ENCODE assay signal across 8 cellular contexts in the genomic region with DNA sequence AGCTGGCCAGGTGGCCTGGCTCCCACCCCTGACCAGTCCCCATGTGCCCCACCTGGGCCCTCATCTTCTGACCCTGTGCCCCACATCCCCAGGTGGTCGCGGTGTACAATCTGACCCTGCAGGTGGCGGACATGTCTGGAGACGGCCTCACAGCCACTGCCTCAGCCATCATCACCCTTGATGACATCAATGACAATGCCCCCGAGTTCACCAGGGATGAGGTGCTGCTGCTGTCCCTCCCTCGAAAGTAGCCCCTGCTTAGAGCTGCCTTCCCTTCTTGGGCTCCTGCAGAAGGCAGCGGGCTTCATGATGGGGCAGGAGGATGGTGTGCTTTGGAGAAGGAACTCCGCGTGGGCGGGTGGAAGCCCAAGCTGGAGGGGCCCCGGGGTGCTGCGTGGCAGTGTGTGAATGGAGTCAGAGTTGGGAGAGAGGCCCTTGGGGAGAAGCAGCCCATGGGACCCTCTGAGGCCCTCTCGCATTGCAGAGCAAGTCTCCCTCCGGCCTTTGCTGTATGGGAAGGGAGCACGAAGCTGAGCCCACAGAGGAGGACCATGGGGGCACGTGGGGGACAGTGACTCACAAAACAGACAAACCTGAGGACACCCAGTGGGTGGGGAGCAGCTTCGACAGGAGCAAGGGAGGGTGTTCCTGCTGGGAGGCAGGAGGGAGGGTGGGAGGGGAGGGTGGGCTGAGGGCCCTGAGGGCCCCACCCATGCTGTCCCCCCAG. TPM values are rescaled to one million over a fixed set of nuclear protein-coding genes. Genes with fewer than 3 reads are reported as not detected.
DNase-seq lines count a peak whose midpoint lies in the region; ATAC-seq and TF ChIP-seq lines count a peak whose summit lies in the region.

No MANE protein-coding gene starts in this region.

- no peak overlapping the region for H2AFZ ChIP-seq in mesenchymal stem cell (ENCODE audit: low read depth, low read length)
- no peak overlapping the region for H2AFZ ChIP-seq in mammary epithelial cell (ENCODE audit: low read depth, low read length)

- H3K4me3 ChIP-seq in CD4-positive, alpha-beta memory T cell (ENCODE audit: low read length in 2 of 2), result no peak overlapping the region
- H3K4me3 ChIP-seq in mesenchymal stem cell (ENCODE audit: insufficient read depth in 1 of 2, low read depth in 1 of 2, low read length in 2 of 2) (no peak overlapping the region), mammary epithelial cell (replicated peaks in 1 of 3; ENCODE audit: insufficient read depth in 1 of 3, low read depth in 2 of 3, low read length in 3 of 3) (no peak overlapping the region)

- peak overlapping the region; percentile 57 to 97 (median 83) for H3K27ac Mint-ChIP-seq in CD4-positive, alpha-beta memory T cell
- H3K27ac Mint-ChIP-seq in HFFc6, result no peak overlapping the region; the same call in 1 of the 2 replicates
- no peak overlapping the region for H3K27ac Mint-ChIP-seq in activated T-helper 17 cell treated with anti-CD3 and anti-CD28 coated beads, Interleukin-2, amount 50 U/mL, for 72 hours

- H3K79me1 ChIP-seq in mesenchymal stem cell (replicated peaks; ENCODE audit: low read length, poor library complexity, severe bottlenecking), result no peaks in the 10 kb centered on the region

- H3K27ac ChIP-seq in CD4-positive, alpha-beta memory T cell (ENCODE audit: low read depth, low read length), result no peak overlapping the region
- H3K27ac ChIP-seq in mesenchymal stem cell (ENCODE audit: low read length, poor library complexity, severe bottlenecking) (no peak overlapping the region), mammary epithelial cell (ENCODE audit: insufficient read depth, low read depth, low read length) (no peak overlapping the region)

- no peak overlapping the region for H4K91ac ChIP-seq in mesenchymal stem cell (ENCODE audit: low read length)

- dilution Hi-C loops in mammary epithelial cell (cut with HindIII; ENCODE audit: low sequenced_read_pairs), result no loop called here

- CTCF ChIA-PET in CD4-positive, alpha-beta memory T cell (lab: Charles Lee; ENCODE audit: partially characterized antibody), result no interaction called here
- CTCF ChIA-PET in mammary epithelial cell (lab: Charles Lee; ENCODE audit: low non-redundant PET), result no interaction called here

- peaks cover 2% of the 10 kb centered on the region for H3K4me1 ChIP-seq in CD4-positive, alpha-beta memory T cell (ENCODE audit: insufficient read depth, low read length)
- H3K4me1 ChIP-seq in mesenchymal stem cell (ENCODE audit: control insufficient read depth, insufficient read depth, low read depth, low read length), result peaks cover 12% of the 10 kb centered on the region
- H3K4me1 ChIP-seq in mammary epithelial cell (ENCODE audit: insufficient read depth, low read length), result no peaks in the 10 kb centered on the region

- H2BK5ac ChIP-seq in mesenchymal stem cell (ENCODE audit: low read depth, low read length, poor library complexity, severe bottlenecking), result no peak overlapping the region

- ATAC-seq in activated T-helper 17 cell treated with anti-CD3 and anti-CD28 coated beads, Interleukin-2, amount 50 U/mL, for 72 hours (replicated peaks), result peak; percentile 48

- WGBS in mesenchymal stem cell, result 77% methylated on average over 17 of the region's 17 CpGs
- 27% methylated on average over 6 of the region's 17 CpGs for WGBS in mammary epithelial cell (ENCODE audit: low coverage, missing lambda C conversion rate)

- H3K9ac ChIP-seq in mesenchymal stem cell (ENCODE audit: low read length), result no peak overlapping the region
- no peak overlapping the region for H3K9ac ChIP-seq in mammary epithelial cell (ENCODE audit: insufficient read depth, low read length)

- TF ChIP-seq CTCF in HFFc6 (IDR thresholded peaks at IDR 0.05) (no peak), mammary epithelial cell (conservative IDR thresholded peaks at IDR 0.05 in 1 of 2, IDR thresholded peaks at IDR 0.05 in 1 of 2; ENCODE audit: extremely low read depth in 1 of 2, insufficient read depth in 1 of 2, low read depth in 1 of 2, low read length in 2 of 2) (no peak)

- H3K36me3 Mint-ChIP-seq in CD4-positive, alpha-beta memory T cell, result no peaks in the 10 kb centered on the region
- H3K36me3 Mint-ChIP-seq in HFFc6 (ENCODE audit: low read depth), result no peaks in the 10 kb centered on the region
- H3K36me3 Mint-ChIP-seq in activated T-helper 17 cell treated with anti-CD3 and anti-CD28 coated beads, Interleukin-2, amount 50 U/mL, for 72 hours (ENCODE audit: low read depth), result no peaks in the 10 kb centered on the region

- POLR2A ChIA-PET in CD4-positive, alpha-beta memory T cell (lab: Charles Lee; ENCODE audit: partially characterized antibody), result interaction anchor here (1.0 kb wide), 1 partner anchor 94 kb away, joined by 4 read pairs; a partner anchor contains a TSS

- no peaks in the 10 kb centered on the region for H3K79me2 ChIP-seq in mammary epithelial cell (ENCODE audit: insufficient read depth, low read length)

- H3K9me3 Mint-ChIP-seq in CD4-positive, alpha-beta memory T cell, result peaks cover 0 to 8% (median 0%) of the 10 kb centered on the region in 8 donors
- no peaks in the 10 kb centered on the region for H3K9me3 Mint-ChIP-seq in HFFc6
- no peaks in the 10 kb centered on the region for H3K9me3 Mint-ChIP-seq in activated T-helper 17 cell treated with anti-CD3 and anti-CD28 coated beads, Interleukin-2, amount 50 U/mL, for 72 hours

- no peaks in the 10 kb centered on the region for H3K36me3 ChIP-seq in CD4-positive, alpha-beta memory T cell (ENCODE audit: insufficient read depth, low read length)
- H3K36me3 ChIP-seq in mesenchymal stem cell (ENCODE audit: control insufficient read depth in 1 of 2, insufficient read depth in 2 of 2, low read depth in 1 of 2, low read length in 2 of 2), result no peaks in the 10 kb centered on the region
- no peaks in the 10 kb centered on the region for H3K36me3 ChIP-seq in mammary epithelial cell (ENCODE audit: insufficient read depth, low read length)

- H2BK12ac ChIP-seq in mesenchymal stem cell (ENCODE audit: low read length in 2 of 2), result no peak overlapping the region

- no peak overlapping the region for H3K14ac ChIP-seq in mesenchymal stem cell (ENCODE audit: low read length in 2 of 2)

- H3K4me3 Mint-ChIP-seq in CD4-positive, alpha-beta memory T cell, result peak overlapping the region in 4 of 8 donors; percentile 4 to 65 (median 26)
- no peak overlapping the region for H3K4me3 Mint-ChIP-seq in HFFc6
- H3K4me3 Mint-ChIP-seq in activated T-helper 17 cell treated with anti-CD3 and anti-CD28 coated beads, Interleukin-2, amount 50 U/mL, for 72 hours, result no peak overlapping the region

- H3K18ac ChIP-seq in mesenchymal stem cell (ENCODE audit: low read depth in 1 of 2, low read length in 2 of 2), result no peak overlapping the region

- no peak overlapping the region for H2BK15ac ChIP-seq in mesenchymal stem cell (ENCODE audit: low read depth, poor library complexity, severe bottlenecking)

- in situ Hi-C loops in mammary epithelial cell (cut with MboI; ENCODE audit: low sequenced_read_pairs in 2 of 2), result no loop called here

- no peak overlapping the region for H2BK120ac ChIP-seq in mesenchymal stem cell (ENCODE audit: low read depth, low read length)

- H3K4me2 ChIP-seq in mesenchymal stem cell (ENCODE audit: low read length, poor library complexity, severe bottlenecking), result no peak overlapping the region
- H3K4me2 ChIP-seq in mammary epithelial cell (ENCODE audit: insufficient read depth, low read depth, low read length), result no peak overlapping the region

- DNase-seq in CD4-positive, alpha-beta memory T cell, result peak; percentile 36 to 75 (median 52)
- peak; percentile 28 for DNase-seq in HFFc6
- DNase-seq in mesenchymal stem cell, result peak; percentile 45
- DNase-seq in NCI-H1105 treated with DMSO at 0.1 percent for 48 hours (lab: John Stamatoyannopoulos, UW), result no peak
- DNase-seq in NCI-H82 (lab: John Stamatoyannopoulos, UW), result no peak
- DNase-seq in SW 1271 (lab: John Stamatoyannopoulos, UW), result no peak
- DNase-seq in mammary epithelial cell, result no peak

- no peak overlapping the region for H3K23ac ChIP-seq in mesenchymal stem cell (ENCODE audit: low read length in 2 of 2)

- no peaks in the 10 kb centered on the region for H4K20me1 ChIP-seq in mammary epithelial cell (ENCODE audit: insufficient read depth, low read length)

- intact Hi-C loops in CD4-positive, alpha-beta memory T cell (cut with micrococcal nuclease), result no loop called here
- intact Hi-C loops in mammary epithelial cell (cut with micrococcal nuclease), result no loop called here

- H2AK5ac ChIP-seq in mesenchymal stem cell (ENCODE audit: low read length, severe bottlenecking), result no peak overlapping the region

- peak overlapping the region in 1 of 2 experiments; percentile 46 for H3K4ac ChIP-seq in mesenchymal stem cell (ENCODE audit: low read depth in 1 of 2, low read length in 2 of 2)

- H3K9me3 ChIP-seq in CD4-positive, alpha-beta memory T cell (ENCODE audit: control insufficient read depth in 1 of 2, low read length in 2 of 2), result no peaks in the 10 kb centered on the region
- H3K9me3 ChIP-seq in mesenchymal stem cell (ENCODE audit: control insufficient read depth, low read length) (no peaks in the 10 kb centered on the region), mammary epithelial cell (replicated peaks; ENCODE audit: insufficient read depth, low read length) (no peaks in the 10 kb centered on the region)

- H3K4me1 Mint-ChIP-seq in CD4-positive, alpha-beta memory T cell, result peaks cover 2 to 23% (median 6%) of the 10 kb centered on the region in 4 donors
- H3K4me1 Mint-ChIP-seq in HFFc6 (ENCODE audit: low read depth), result no peaks in the 10 kb centered on the region
- no peaks in the 10 kb centered on the region for H3K4me1 Mint-ChIP-seq in activated T-helper 17 cell treated with anti-CD3 and anti-CD28 coated beads, Interleukin-2, amount 50 U/mL, for 72 hours

- H3K27me3 Mint-ChIP-seq in CD4-positive, alpha-beta memory T cell, result peaks cover 0 to 1% of the 10 kb centered on the region in 2 donors
- H3K27me3 Mint-ChIP-seq in HFFc6 (ENCODE audit: insufficient read depth), result peaks cover 4% of the 10 kb centered on the region
- no peaks in the 10 kb centered on the region for H3K27me3 Mint-ChIP-seq in activated T-helper 17 cell treated with anti-CD3 and anti-CD28 coated beads, Interleukin-2, amount 50 U/mL, for 72 hours

- no TSS peak for BruUV-seq in mammary epithelial cell (replicated peaks; lab: Mats Ljungman, UMichigan)

- H3K27me3 ChIP-seq in CD4-positive, alpha-beta memory T cell (ENCODE audit: insufficient read depth, low read length), result no peaks in the 10 kb centered on the region
- H3K27me3 ChIP-seq in mesenchymal stem cell (ENCODE audit: control insufficient read depth in 1 of 2, insufficient read depth in 1 of 2, low read length in 2 of 2) (peaks cover 7 to 39% of the 10 kb centered on the region in 2 experiments), mammary epithelial cell (ENCODE audit: insufficient read depth, low read length) (no peaks in the 10 kb centered on the region)

- no peak overlapping the region for H4K8ac ChIP-seq in mesenchymal stem cell (ENCODE audit: low read length)

RNA-seq across cellular contexts. Expression of a gene that starts 12.8 kb away (rescaled TPM):
- under 1 TPM in 1 of 2 experiments, not detected in 1; 0.44 TPM for total RNA-seq in CD4-positive, alpha-beta memory T cell
- polyA plus RNA-seq in CD4-positive, alpha-beta memory T cell, result under 1 TPM; 0.32 to 0.48 TPM
- total RNA-seq in HFFc6 (2021; fragmentation: NEBNext Ultra II Directional; extraction: Animal tissue kit (Norgen Biotek cat#: 25700)), result not detected
- total RNA-seq in activated T-helper 17 cell treated with anti-CD3 and anti-CD28 coated beads, Interleukin-2, amount 50 U/mL, for 72 hours, result under 1 TPM; 0.34 to 0.65 TPM
- 0.99 TPM for polyA plus RNA-seq in mesenchymal stem cell (2013, experiment 1 of 2)
- polyA plus RNA-seq in mesenchymal stem cell (2013, experiment 2 of 2), result 1.00 TPM
- under 1 TPM in 1 of 2 donors, not detected in 1; 0.45 TPM for total RNA-seq in mammary epithelial cell
- polyA plus RNA-seq in mammary epithelial cell, result not detected
- polyA minus RNA-seq in mammary epithelial cell, result not detected

RNA-seq across cellular contexts. Expression of a gene that starts 16.0 kb away (rescaled TPM):
- total RNA-seq in CD4-positive, alpha-beta memory T cell, result not detected
- polyA plus RNA-seq in CD4-positive, alpha-beta memory T cell, result not detected
- total RNA-seq in HFFc6 (2021; fragmentation: NEBNext Ultra II Directional; extraction: Animal tissue kit (Norgen Biotek cat#: 25700)), result under 1 TPM in 2 of 6 experiments, not detected in 4; 0.05 to 0.07 TPM
- total RNA-seq in activated T-helper 17 cell treated with anti-CD3 and anti-CD28 coated beads, Interleukin-2, amount 50 U/mL, for 72 hours, result under 1 TPM; 0.15 to 0.37 TPM
- polyA plus RNA-seq in mesenchymal stem cell (2013, experiment 1 of 2), result 0.43 TPM
- polyA plus RNA-seq in mesenchymal stem cell (2013, experiment 2 of 2), result 0.37 TPM
- under 1 TPM; 0.14 to 0.33 TPM for total RNA-seq in mammary epithelial cell
- polyA plus RNA-seq in mammary epithelial cell, result not detected
- not detected for polyA minus RNA-seq in mammary epithelial cell

RNA-seq across cellular contexts. Expression of a gene that starts 30.0 kb away (rescaled TPM):
- total RNA-seq in CD4-positive, alpha-beta memory T cell, result 10 to 100 TPM; 13.1 to 15.9 TPM
- 1 to 10 TPM; 1.0 to 4.4 TPM for polyA plus RNA-seq in CD4-positive, alpha-beta memory T cell
- total RNA-seq in HFFc6 (2021; fragmentation: NEBNext Ultra II Directional; extraction: Animal tissue kit (Norgen Biotek cat#: 25700)), result 1 to 10 TPM; 6.8 to 8.1 (median 7.5) TPM
- total RNA-seq in activated T-helper 17 cell treated with anti-CD3 and anti-CD28 coated beads, Interleukin-2, amount 50 U/mL, for 72 hours, result 1 to 10 TPM; 5.5 to 8.7 TPM
- polyA plus RNA-seq in mesenchymal stem cell (2013, experiment 1 of 2), result 3.8 TPM
- polyA plus RNA-seq in mesenchymal stem cell (2013, experiment 2 of 2), result 4.3 TPM
- total RNA-seq in mammary epithelial cell, result 10 to 100 TPM in 1 of 2 donors, 1 to 10 TPM in 1; 8.5 to 10.2 TPM
- 4.3 TPM for polyA plus RNA-seq in mammary epithelial cell
- polyA minus RNA-seq in mammary epithelial cell, result 6.8 TPM

Comparison
In these comparisons a context has a peak if more than half of its experiments do, and no peak if none do; other contexts are left out.
1. DNase-seq: peak in CD4-positive, alpha-beta memory T cell (5 of 5), HFFc6 (single experiment) and mesenchymal stem cell (single experiment); none in NCI-H1105 treated with DMSO at 0.1 percent for 48 hours (single experiment), NCI-H82 (single experiment), SW 1271 (0 of 2) and mammary epithelial cell (single experiment).
2. H3K27ac Mint-ChIP-seq: peak in CD4-positive, alpha-beta memory T cell (7 of 7); none in HFFc6 (single experiment) and activated T-helper 17 cell treated with anti-CD3 and anti-CD28 coated beads, Interleukin-2, amount 50 U/mL, for 72 hours (single experiment).